In genomic region chr9:38690574-38690973, GRCh38 we compare ENCODE assay signal across 21 cellular contexts. TPM values are rescaled to one million over a fixed set of nuclear protein-coding genes. Genes with fewer than 3 reads are reported as not detected.
DNase-seq lines count a peak whose midpoint lies in the region; ATAC-seq lines count a peak whose summit lies in the region.
"Had no signal": no experiment of that assay in that cellular context is flagged by ENCODE, and none has a peak within 500 bp of the region (broad histone marks: within the 10 kb centered on the region; RNA-seq: fewer than 3 reads in every experiment).

No MANE protein-coding gene starts in this region.

- intact Hi-C loops in aorta (cut with DNase I) = no loop called here

- H2BK120ac ChIP-seq in mesenchymal stem cell (ENCODE audit: low read depth, low read length) = no peak overlapping the region

- no peak overlapping the region for H3K4ac ChIP-seq in mesenchymal stem cell (ENCODE audit: low read depth in 1 of 2, low read length in 2 of 2)

- peak overlapping the region in 4 of 11 experiments; percentile 5 to 29 (median 18); a peak in 3 of 22 replicates for H3K27ac ChIP-seq in BLaER1 treated with 17β-estradiol and CSF1 and Interleukin-3, amounts not matched to agents 10 nM and 100 nM
- peak overlapping the region; percentile 75 for H3K27ac ChIP-seq in caudate nucleus (ENCODE audit: low read depth, low read length)
- no peak overlapping the region for H3K27ac ChIP-seq in mesenchymal stem cell (ENCODE audit: low read length, poor library complexity, severe bottlenecking)
- H3K27ac ChIP-seq in aorta (ENCODE audit: low read depth in 1 of 2, low read length in 2 of 2) = no peak overlapping the region
- H3K27ac ChIP-seq: adrenal gland, stomach had no signal

- H3K36me3 ChIP-seq in BLaER1 treated with 17β-estradiol and CSF1 and Interleukin-3, amounts not matched to agents 10 nM and 100 nM = no peaks in the 10 kb centered on the region
- H3K36me3 ChIP-seq in mesenchymal stem cell (ENCODE audit: control insufficient read depth in 1 of 2, insufficient read depth in 2 of 2, low read depth in 1 of 2, low read length in 2 of 2) = no peaks in the 10 kb centered on the region
- no peaks in the 10 kb centered on the region for H3K36me3 ChIP-seq in aorta (ENCODE audit: control insufficient read depth in 1 of 2, insufficient read depth in 2 of 2, low read length in 1 of 2)
- H3K36me3 ChIP-seq: adrenal gland, stomach had no signal

- no peak overlapping the region for H3K23ac ChIP-seq in mesenchymal stem cell (ENCODE audit: low read length in 2 of 2)

- H2BK5ac ChIP-seq in mesenchymal stem cell (ENCODE audit: low read depth, low read length, poor library complexity, severe bottlenecking) = no peak overlapping the region

- H2AFZ ChIP-seq in mesenchymal stem cell (ENCODE audit: low read depth, low read length) = no peak overlapping the region

- H3K79me1 ChIP-seq in mesenchymal stem cell (replicated peaks; ENCODE audit: low read length, poor library complexity, severe bottlenecking) = no peaks in the 10 kb centered on the region

- no peak overlapping the region for H2BK12ac ChIP-seq in mesenchymal stem cell (ENCODE audit: low read length in 2 of 2)

- H3K14ac ChIP-seq in mesenchymal stem cell (ENCODE audit: low read length in 2 of 2) = no peak overlapping the region

- no peak overlapping the region for H2BK15ac ChIP-seq in mesenchymal stem cell (ENCODE audit: low read depth, poor library complexity, severe bottlenecking)

- H3K9ac ChIP-seq in BLaER1 treated with 17β-estradiol and CSF1 and Interleukin-3, amounts not matched to agents 10 nM and 100 nM = peak overlapping the region in 2 of 11 experiments; percentile 29 to 34; a peak in 2 of 22 replicates
- no peak overlapping the region for H3K9ac ChIP-seq in mesenchymal stem cell (ENCODE audit: low read length)

- peak overlapping the region; percentile 1 for H4K8ac ChIP-seq in mesenchymal stem cell (ENCODE audit: low read length)

- H3K4me1 ChIP-seq in BLaER1 treated with 17β-estradiol and CSF1 and Interleukin-3, amounts not matched to agents 10 nM and 100 nM = peaks cover 29 to 97% (median 84%) of the 10 kb centered on the region in 10 experiments
- H3K4me1 ChIP-seq in mesenchymal stem cell (ENCODE audit: control insufficient read depth, insufficient read depth, low read depth, low read length) (peaks cover 22% of the 10 kb centered on the region), aorta (ENCODE audit: control insufficient read depth in 1 of 2, insufficient read depth in 2 of 2, low read length in 2 of 2) (no peaks in the 10 kb centered on the region)

- no peak for DNase-seq in caudate nucleus (lab: John Stamatoyannopoulos, UW)
- no peak for DNase-seq in mesenchymal stem cell
- no peak for DNase-seq in aorta
- no peak for DNase-seq in activated naive CD4-positive, alpha-beta T cell treated with Interleukin-2 at 50 U/mL for 16 hours
- DNase-seq: adrenal gland; CD8-positive, alpha-beta T cell; DND-41; NCI-H1417 treated with DMSO at 0.1 percent for 48 hours; NCI-H82; stomach; T-helper 9 cell had no signal

- H4K91ac ChIP-seq in mesenchymal stem cell (ENCODE audit: low read length) = no peak overlapping the region

- peak overlapping the region; percentile 47 to 92 (median 78) for H3K4me2 ChIP-seq in BLaER1 treated with 17β-estradiol and CSF1 and Interleukin-3, amounts not matched to agents 10 nM and 100 nM
- no peak overlapping the region for H3K4me2 ChIP-seq in mesenchymal stem cell (ENCODE audit: low read length, poor library complexity, severe bottlenecking)

- peak overlapping the region in 1 of 10 experiments; percentile 16; a peak in 1 of 20 replicates for H3K4me3 ChIP-seq in BLaER1 treated with 17β-estradiol and CSF1 and Interleukin-3, amounts not matched to agents 10 nM and 100 nM
- H3K4me3 ChIP-seq in mesenchymal stem cell (ENCODE audit: insufficient read depth in 1 of 2, low read depth in 1 of 2, low read length in 2 of 2) (no peak overlapping the region), aorta (ENCODE audit: low read length in 2 of 2) (no peak overlapping the region)
- H3K4me3 ChIP-seq: adrenal gland, stomach had no signal

- 48% methylated on average over 3 of the region's 3 CpGs for WGBS in mesenchymal stem cell
- 55 to 63% methylated on average over 3 of the region's 3 CpGs for WGBS in aorta, 2 donors

- H4K20me1 ChIP-seq in BLaER1 treated with 17β-estradiol and CSF1 and Interleukin-3, amounts not matched to agents 10 nM and 100 nM = no peaks in the 10 kb centered on the region; a peak in 1 of 22 replicates

- peaks cover 0 to 6% (median 0%) of the 10 kb centered on the region in 11 experiments; a peak in 5 of 22 replicates for H3K9me3 ChIP-seq in BLaER1 treated with 17β-estradiol and CSF1 and Interleukin-3, amounts not matched to agents 10 nM and 100 nM (replicated peaks in 1 of 11)
- H3K9me3 ChIP-seq in mesenchymal stem cell (ENCODE audit: control insufficient read depth, low read length) (no peaks in the 10 kb centered on the region), aorta (ENCODE audit: control insufficient read depth, low read length) (no peaks in the 10 kb centered on the region)
- H3K9me3 ChIP-seq: adrenal gland, stomach had no signal

- 0 out of 22 replicates have a peak, but pooled peaks cover 0 to 8% (median 0%) of the 10 kb centered on the region in 11 experiments for H3K27me3 ChIP-seq in BLaER1 treated with 17β-estradiol and CSF1 and Interleukin-3, amounts not matched to agents 10 nM and 100 nM
- peaks cover 0 to 16% of the 10 kb centered on the region in 2 experiments for H3K27me3 ChIP-seq in mesenchymal stem cell (ENCODE audit: control insufficient read depth in 1 of 2, insufficient read depth in 1 of 2, low read length in 2 of 2)
- no peaks in the 10 kb centered on the region for H3K27me3 ChIP-seq in aorta (ENCODE audit: control insufficient read depth in 1 of 2, insufficient read depth in 2 of 2, low read length in 1 of 2)
- H3K27me3 ChIP-seq: adrenal gland, stomach had no signal

- H3K18ac ChIP-seq in mesenchymal stem cell (ENCODE audit: low read depth in 1 of 2, low read length in 2 of 2) = no peak overlapping the region

- H2AK5ac ChIP-seq in mesenchymal stem cell (ENCODE audit: low read length, severe bottlenecking) = peak overlapping the region; percentile 49

- peak; percentile 45 for ATAC-seq in GM21529 (IDR thresholded peaks at IDR 0.05; ENCODE audit: unreplicated experiment)
- no peak for ATAC-seq in HG03159 (IDR thresholded peaks at IDR 0.05; ENCODE audit: unreplicated experiment)
- no peak for ATAC-seq in aorta (ENCODE audit: low FRiP score)
- ATAC-seq in GM21515 (IDR thresholded peaks at IDR 0.05; ENCODE audit: unreplicated experiment) = no peak
- ATAC-seq: activated CD4-positive, CD25-positive, alpha-beta regulatory T cell treated with anti-CD3 and anti-CD28 coated beads, Interleukin-2, amount 50 U/mL, for 24 hours; CD8-positive, alpha-beta T cell; HepG2 had no signal

RNA-seq across cellular contexts. Expression of gene FAM240B, which starts 29.4 kb away (rescaled TPM):
- not detected for polyA plus RNA-seq in mesenchymal stem cell (2013, experiment 1 of 2)
- polyA plus RNA-seq in mesenchymal stem cell (2013, experiment 2 of 2) = not detected
- not detected for total RNA-seq in aorta
- polyA plus RNA-seq in aorta = not detected
- total RNA-seq: adrenal gland; CD8-positive, alpha-beta T cell; HepG2; mononuclear cell; omental fat pad; SK-MEL-5; stomach had no signal
- polyA plus RNA-seq: adrenal gland, AG04450, HepG2, stomach had no signal
